1 cellular context compared by ENCODE assay signal in the genomic region with DNA sequence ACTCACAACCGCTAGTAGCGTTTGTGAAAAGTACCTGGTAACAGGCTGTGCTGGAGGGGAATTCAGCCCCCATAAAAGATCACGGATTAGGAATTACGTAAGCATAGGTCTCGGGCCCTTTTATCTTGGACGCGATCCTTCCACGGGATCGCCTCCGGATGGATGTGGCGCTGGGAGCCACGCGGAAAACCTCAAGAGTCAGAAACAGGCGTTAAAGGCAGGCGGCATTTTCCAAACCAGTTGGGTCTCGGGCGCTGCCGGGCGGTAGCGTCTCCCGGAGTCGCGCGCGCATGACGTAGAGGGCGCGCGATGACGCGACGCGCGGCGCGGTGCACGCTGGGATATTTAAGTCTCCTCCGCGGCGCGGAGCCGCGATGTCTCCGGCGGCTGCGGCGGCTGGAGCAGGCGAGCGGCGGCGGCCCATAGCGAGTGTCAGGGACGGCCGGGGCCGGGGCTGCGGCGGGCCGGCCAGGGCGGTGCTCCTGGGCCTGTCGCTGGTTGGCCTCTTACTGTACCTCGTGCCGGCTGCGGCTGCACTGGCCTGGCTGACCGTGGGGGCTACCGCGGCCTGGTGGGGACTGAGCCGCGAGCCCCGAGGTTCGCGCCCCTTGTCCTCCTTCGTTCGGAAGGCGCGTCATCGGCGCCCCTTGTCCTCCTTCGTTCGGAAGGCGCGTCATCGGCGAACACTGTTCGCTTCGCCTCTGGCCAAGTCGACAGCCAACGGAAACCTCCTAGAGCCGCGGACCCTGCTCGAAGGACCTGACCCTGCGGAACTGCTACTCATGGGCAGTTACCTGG.
A peak's percentile ranks its signal among the peaks of the same experiment; 100 is the strongest.
TF ChIP-seq lines count a peak whose summit lies in the region.

TSS of gene POM121 (plus strand) at position 348 of the 798 bp plus-strand sequence. CDS start at position 375, 27 bp downstream.

TF ChIP-seq in HepG2, 621 proteins besides CTCF, POLR2A, EP300 and RAD21 (continued from another document and continues in another):
- TF ChIP-seq, protein P1, sequence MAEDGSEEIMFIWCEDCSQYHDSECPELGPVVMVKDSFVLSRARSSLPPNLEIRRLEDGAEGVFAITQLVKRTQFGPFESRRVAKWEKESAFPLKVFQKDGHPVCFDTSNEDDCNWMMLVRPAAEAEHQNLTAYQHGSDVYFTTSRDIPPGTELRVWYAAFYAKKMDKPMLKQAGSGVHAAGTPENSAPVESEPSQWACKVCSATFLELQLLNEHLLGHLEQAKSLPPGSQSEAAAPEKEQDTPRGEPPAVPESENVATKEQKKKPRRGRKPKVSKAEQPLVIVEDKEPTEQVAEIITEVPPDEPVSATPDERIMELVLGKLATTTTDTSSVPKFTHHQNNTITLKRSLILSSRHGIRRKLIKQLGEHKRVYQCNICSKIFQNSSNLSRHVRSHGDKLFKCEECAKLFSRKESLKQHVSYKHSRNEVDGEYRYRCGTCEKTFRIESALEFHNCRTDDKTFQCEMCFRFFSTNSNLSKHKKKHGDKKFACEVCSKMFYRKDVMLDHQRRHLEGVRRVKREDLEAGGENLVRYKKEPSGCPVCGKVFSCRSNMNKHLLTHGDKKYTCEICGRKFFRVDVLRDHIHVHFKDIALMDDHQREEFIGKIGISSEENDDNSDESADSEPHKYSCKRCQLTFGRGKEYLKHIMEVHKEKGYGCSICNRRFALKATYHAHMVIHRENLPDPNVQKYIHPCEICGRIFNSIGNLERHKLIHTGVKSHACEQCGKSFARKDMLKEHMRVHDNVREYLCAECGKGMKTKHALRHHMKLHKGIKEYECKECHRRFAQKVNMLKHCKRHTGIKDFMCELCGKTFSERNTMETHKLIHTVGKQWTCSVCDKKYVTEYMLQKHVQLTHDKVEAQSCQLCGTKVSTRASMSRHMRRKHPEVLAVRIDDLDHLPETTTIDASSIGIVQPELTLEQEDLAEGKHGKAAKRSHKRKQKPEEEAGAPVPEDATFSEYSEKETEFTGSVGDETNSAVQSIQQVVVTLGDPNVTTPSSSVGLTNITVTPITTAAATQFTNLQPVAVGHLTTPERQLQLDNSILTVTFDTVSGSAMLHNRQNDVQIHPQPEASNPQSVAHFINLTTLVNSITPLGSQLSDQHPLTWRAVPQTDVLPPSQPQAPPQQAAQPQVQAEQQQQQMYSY (CRISPR knock-in tag; IDR thresholded peaks at IDR 0.05) = no peak
- TF ChIP-seq TBP (CRISPR knock-in tag; IDR thresholded peaks at IDR 0.05) = 0 out of 2 replicates have a peak, but pooled peaks have one; percentile 81
- TF ChIP-seq ZMYM4 (CRISPR knock-in tag; IDR thresholded peaks at IDR 0.05) = peak; percentile 84
- TF ChIP-seq MAZ (IDR thresholded peaks at IDR 0.05; ENCODE audit: borderline replicate concordance, low read depth, low read length) = no peak
- TF ChIP-seq MAZ (CRISPR knock-in tag; IDR thresholded peaks at IDR 0.05; ENCODE audit: low read depth) = peak; percentile 67
- TF ChIP-seq DMAP1 (CRISPR knock-in tag; IDR thresholded peaks at IDR 0.05) = peak; percentile 76; the same call in 1 of the 2 replicates
- peak; percentile 82; the same call in 1 of the 2 replicates for TF ChIP-seq KAT7 (CRISPR knock-in tag; IDR thresholded peaks at IDR 0.05; ENCODE audit: borderline replicate concordance)
- peak; percentile 54; the same call in 1 of the 2 replicates for TF ChIP-seq HMGXB3 (CRISPR knock-in tag; IDR thresholded peaks at IDR 0.05; ENCODE audit: borderline replicate concordance)
- 0 out of 2 replicates have a peak, but pooled peaks have one; percentile 62 for TF ChIP-seq ZNF761 (CRISPR knock-in tag; conservative IDR thresholded peaks at IDR 0.05)
- TF ChIP-seq, protein P2, sequence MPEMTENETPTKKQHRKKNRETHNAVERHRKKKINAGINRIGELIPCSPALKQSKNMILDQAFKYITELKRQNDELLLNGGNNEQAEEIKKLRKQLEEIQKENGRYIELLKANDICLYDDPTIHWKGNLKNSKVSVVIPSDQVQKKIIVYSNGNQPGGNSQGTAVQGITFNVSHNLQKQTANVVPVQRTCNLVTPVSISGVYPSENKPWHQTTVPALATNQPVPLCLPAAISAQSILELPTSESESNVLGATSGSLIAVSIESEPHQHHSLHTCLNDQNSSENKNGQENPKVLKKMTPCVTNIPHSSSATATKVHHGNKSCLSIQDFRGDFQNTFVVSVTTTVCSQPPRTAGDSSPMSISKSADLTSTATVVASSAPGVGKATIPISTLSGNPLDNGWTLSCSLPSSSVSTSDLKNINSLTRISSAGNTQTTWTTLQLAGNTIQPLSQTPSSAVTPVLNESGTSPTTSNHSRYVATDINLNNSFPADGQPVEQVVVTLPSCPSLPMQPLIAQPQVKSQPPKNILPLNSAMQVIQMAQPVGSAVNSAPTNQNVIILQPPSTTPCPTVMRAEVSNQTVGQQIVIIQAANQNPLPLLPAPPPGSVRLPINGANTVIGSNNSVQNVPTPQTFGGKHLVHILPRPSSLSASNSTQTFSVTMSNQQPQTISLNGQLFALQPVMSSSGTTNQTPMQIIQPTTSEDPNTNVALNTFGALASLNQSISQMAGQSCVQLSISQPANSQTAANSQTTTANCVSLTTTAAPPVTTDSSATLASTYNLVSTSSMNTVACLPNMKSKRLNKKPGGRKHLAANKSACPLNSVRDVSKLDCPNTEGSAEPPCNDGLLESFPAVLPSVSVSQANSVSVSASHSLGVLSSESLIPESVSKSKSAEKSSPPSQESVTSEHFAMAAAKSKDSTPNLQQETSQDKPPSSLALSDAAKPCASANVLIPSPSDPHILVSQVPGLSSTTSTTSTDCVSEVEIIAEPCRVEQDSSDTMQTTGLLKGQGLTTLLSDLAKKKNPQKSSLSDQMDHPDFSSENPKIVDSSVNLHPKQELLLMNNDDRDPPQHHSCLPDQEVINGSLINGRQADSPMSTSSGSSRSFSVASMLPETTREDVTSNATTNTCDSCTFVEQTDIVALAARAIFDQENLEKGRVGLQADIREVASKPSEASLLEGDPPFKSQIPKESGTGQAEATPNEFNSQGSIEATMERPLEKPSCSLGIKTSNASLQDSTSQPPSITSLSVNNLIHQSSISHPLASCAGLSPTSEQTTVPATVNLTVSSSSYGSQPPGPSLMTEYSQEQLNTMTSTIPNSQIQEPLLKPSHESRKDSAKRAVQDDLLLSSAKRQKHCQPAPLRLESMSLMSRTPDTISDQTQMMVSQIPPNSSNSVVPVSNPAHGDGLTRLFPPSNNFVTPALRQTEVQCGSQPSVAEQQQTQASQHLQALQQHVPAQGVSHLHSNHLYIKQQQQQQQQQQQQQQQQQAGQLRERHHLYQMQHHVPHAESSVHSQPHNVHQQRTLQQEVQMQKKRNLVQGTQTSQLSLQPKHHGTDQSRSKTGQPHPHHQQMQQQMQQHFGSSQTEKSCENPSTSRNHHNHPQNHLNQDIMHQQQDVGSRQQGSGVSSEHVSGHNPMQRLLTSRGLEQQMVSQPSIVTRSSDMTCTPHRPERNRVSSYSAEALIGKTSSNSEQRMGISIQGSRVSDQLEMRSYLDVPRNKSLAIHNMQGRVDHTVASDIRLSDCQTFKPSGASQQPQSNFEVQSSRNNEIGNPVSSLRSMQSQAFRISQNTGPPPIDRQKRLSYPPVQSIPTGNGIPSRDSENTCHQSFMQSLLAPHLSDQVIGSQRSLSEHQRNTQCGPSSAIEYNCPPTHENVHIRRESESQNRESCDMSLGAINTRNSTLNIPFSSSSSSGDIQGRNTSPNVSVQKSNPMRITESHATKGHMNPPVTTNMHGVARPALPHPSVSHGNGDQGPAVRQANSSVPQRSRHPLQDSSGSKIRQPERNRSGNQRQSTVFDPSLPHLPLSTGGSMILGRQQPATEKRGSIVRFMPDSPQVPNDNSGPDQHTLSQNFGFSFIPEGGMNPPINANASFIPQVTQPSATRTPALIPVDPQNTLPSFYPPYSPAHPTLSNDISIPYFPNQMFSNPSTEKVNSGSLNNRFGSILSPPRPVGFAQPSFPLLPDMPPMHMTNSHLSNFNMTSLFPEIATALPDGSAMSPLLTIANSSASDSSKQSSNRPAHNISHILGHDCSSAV (CRISPR knock-in tag; IDR thresholded peaks at IDR 0.05; ENCODE audit: borderline replicate concordance) = 0 out of 2 replicates have a peak, but pooled peaks have one; percentile 58
- no peak for TF ChIP-seq ZNF382 (CRISPR knock-in tag; IDR thresholded peaks at IDR 0.05; ENCODE audit: borderline replicate concordance)
- no peak for TF ChIP-seq ZNF737 (CRISPR knock-in tag; IDR thresholded peaks at IDR 0.05; ENCODE audit: borderline replicate concordance)
- TF ChIP-seq SALL1 (CRISPR knock-in tag; IDR thresholded peaks at IDR 0.05) = peak; percentile 80
- no peak for TF ChIP-seq ATM (IDR thresholded peaks at IDR 0.05; ENCODE audit: borderline replicate concordance)
- no peak for TF ChIP-seq ZFP41 (CRISPR knock-in tag; IDR thresholded peaks at IDR 0.05; ENCODE audit: borderline replicate concordance)
- TF ChIP-seq MEIS1 (CRISPR knock-in tag; IDR thresholded peaks at IDR 0.05; ENCODE audit: borderline replicate concordance) = peak; percentile 69; the same call in 1 of the 2 replicates
- 0 out of 2 replicates have a peak, but pooled peaks have one; percentile 51 for TF ChIP-seq ZNF746 (CRISPR knock-in tag; IDR thresholded peaks at IDR 0.05)
- TF ChIP-seq TCF7 (IDR thresholded peaks at IDR 0.05; ENCODE audit: low read depth) = peak; percentile 5; the same call in 1 of the 2 replicates
- no peak for TF ChIP-seq KDM1A (CRISPR knock-in tag; IDR thresholded peaks at IDR 0.05)
- TF ChIP-seq, protein P3, sequence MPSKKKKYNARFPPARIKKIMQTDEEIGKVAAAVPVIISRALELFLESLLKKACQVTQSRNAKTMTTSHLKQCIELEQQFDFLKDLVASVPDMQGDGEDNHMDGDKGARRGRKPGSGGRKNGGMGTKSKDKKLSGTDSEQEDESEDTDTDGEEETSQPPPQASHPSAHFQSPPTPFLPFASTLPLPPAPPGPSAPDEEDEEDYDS (CRISPR knock-in tag; IDR thresholded peaks at IDR 0.05) = 0 out of 2 replicates have a peak, but pooled peaks have one; percentile 38
- TF ChIP-seq BCL6 (CRISPR knock-in tag; IDR thresholded peaks at IDR 0.05) = peak; percentile 34; the same call in 1 of the 2 replicates
- no peak for TF ChIP-seq SETDB1 (CRISPR knock-in tag; IDR thresholded peaks at IDR 0.05; ENCODE audit: borderline replicate concordance)
- peak; percentile 44 for TF ChIP-seq MED1 (CRISPR knock-in tag; IDR thresholded peaks at IDR 0.05)
- TF ChIP-seq ZSCAN21 (CRISPR knock-in tag; IDR thresholded peaks at IDR 0.05; ENCODE audit: borderline replicate concordance) = peak; percentile 21; the same call in 1 of the 2 replicates
- peak; percentile 63 for TF ChIP-seq ATF3 (CRISPR knock-in tag; IDR thresholded peaks at IDR 0.05)
- TF ChIP-seq, protein P4, sequence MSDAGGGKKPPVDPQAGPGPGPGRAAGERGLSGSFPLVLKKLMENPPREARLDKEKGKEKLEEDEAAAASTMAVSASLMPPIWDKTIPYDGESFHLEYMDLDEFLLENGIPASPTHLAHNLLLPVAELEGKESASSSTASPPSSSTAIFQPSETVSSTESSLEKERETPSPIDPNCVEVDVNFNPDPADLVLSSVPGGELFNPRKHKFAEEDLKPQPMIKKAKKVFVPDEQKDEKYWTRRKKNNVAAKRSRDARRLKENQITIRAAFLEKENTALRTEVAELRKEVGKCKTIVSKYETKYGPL (CRISPR knock-in tag; IDR thresholded peaks at IDR 0.05) = no peak
- TF ChIP-seq ZNF605 (CRISPR knock-in tag; IDR thresholded peaks at IDR 0.05) = no peak
- no peak for TF ChIP-seq NFYB (CRISPR knock-in tag; IDR thresholded peaks at IDR 0.05)
- TF ChIP-seq THAP9 (CRISPR knock-in tag; IDR thresholded peaks at IDR 0.05; ENCODE audit: borderline replicate concordance) = 0 out of 2 replicates have a peak, but pooled peaks have one; percentile 38
